In the genomic region with DNA sequence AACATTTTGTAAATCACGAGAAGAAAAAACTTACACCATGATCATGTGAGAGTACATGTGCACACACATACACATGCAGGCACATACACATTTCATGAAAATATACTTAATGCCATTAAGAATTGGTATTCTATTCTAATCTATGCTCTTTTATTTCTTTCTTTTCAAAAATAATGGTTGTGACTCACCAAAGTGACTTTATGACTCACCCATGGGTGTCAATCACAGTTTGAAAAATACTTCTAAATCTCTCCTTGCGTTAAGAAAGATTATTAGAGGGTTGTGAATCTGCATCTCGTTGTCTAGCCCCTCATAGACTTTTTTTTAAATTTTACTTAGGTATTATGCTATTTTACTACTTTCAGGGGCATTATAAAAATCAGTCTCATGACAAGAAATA, we compare ENCODE assay signal across 35 cellular contexts.
"Had no signal": no experiment of that assay in that cellular context is flagged by ENCODE, and none has a peak within 500 bp of the region (broad histone marks: within the 10 kb centered on the region; RNA-seq: fewer than 3 reads in every experiment).

No MANE protein-coding gene starts in this region.

- H3K79me2 ChIP-seq: hepatocyte had no signal

- H3K27ac Mint-ChIP-seq: activated CD4-positive, alpha-beta memory T cell treated with anti-CD3 and anti-CD28 coated beads for 36 hours; activated CD4-positive, alpha-beta T cell treated with anti-CD3 and anti-CD28 coated beads for 36 hours; activated CD4-positive, alpha-beta T cell treated with anti-CD3 and anti-CD28 coated beads, Interleukin-2, amount 10 ng/mL, durations not matched to agents 24 days and 14 days; activated CD8-positive, alpha-beta memory T cell treated with anti-CD3 and anti-CD28 coated beads, Interleukin-2, amount 10 ng/mL, durations not matched to agents 7 days and 5 days; activated CD8-positive, alpha-beta T cell treated with anti-CD3 and anti-CD28 coated beads, Interleukin-2, amount 10 ng/mL, durations not matched to agents 7 days and 5 days; activated naive CD4-positive, alpha-beta T cell treated with anti-CD3 and anti-CD28 coated beads for 36 hours; activated naive CD4-positive, alpha-beta T cell treated with anti-CD3 and anti-CD28 coated beads, Interleukin-2, amount 50 U/mL, for 24 hours; activated naive CD8-positive, alpha-beta T cell treated with anti-CD3 and anti-CD28 coated beads for 36 hours; activated naive CD8-positive, alpha-beta T cell treated with anti-CD3 and anti-CD28 coated beads, Interleukin-2, amount 50 U/mL, for 24 hours; activated T-helper 1 cell treated with anti-CD3 and anti-CD28 coated beads, Interleukin-12 subunit alpha, Interleukin-12 subunit beta, Interleukin-2, Interleukin-4 antibody, amounts not matched to agents 30 ng/mL and 10 ng/mL and 1 ng/mL, durations not matched to agents 14 hours and 24 hours and 36 hours; activated T-helper 2 cell treated with anti-CD3 and anti-CD28 coated beads, Interferon-gamma antibody, Interleukin-2, Interleukin-4, amounts not matched to agents 10 μg/mL and 5 μg/mL and 100 μg/mL, durations not matched to agents 14 hours and 24 hours and 36 hours; brain; dendritic cell treated with granulocyte-macrophage colony-stimulating factor and Interleukin-4, amounts not matched to agents 40 ng/mL and 50 ng/mL, for 4 days; endodermal cell had no signal

- DNase-seq: activated CD4-positive, alpha-beta memory T cell treated with anti-CD3 and anti-CD28 coated beads for 36 hours; activated CD4-positive, alpha-beta T cell treated with anti-CD3 and anti-CD28 coated beads for 36 hours; activated CD4-positive, alpha-beta T cell treated with anti-CD3 and anti-CD28 coated beads, Interleukin-2, amount 10 ng/mL, durations not matched to agents 24 days and 14 days; activated CD4-positive, CD25-positive, alpha-beta regulatory T cell; activated CD4-positive, CD25-positive, alpha-beta regulatory T cell treated with anti-CD3 and anti-CD28 coated beads, Interleukin-2, amount 50 U/mL, for 72 hours; activated CD8-positive, alpha-beta memory T cell treated with anti-CD3 and anti-CD28 coated beads, Interleukin-2, amount 10 ng/mL, durations not matched to agents 7 days and 5 days; activated CD8-positive, alpha-beta memory T cell treated with anti-CD3 and anti-CD28 coated beads, Interleukin-2, amount 50 U/mL, for 4 hours; activated CD8-positive, alpha-beta T cell treated with anti-CD3 and anti-CD28 coated beads, Interleukin-2, amount 10 ng/mL, durations not matched to agents 7 days and 5 days; activated effector memory CD4-positive, alpha-beta T cell treated with anti-CD3 and anti-CD28 coated beads, Interleukin-2, amount 50 U/mL, for 16 hours; activated naive CD4-positive, alpha-beta T cell treated with anti-CD3 and anti-CD28 coated beads for 36 hours; activated naive CD8-positive, alpha-beta T cell treated with anti-CD3 and anti-CD28 coated beads for 36 hours; activated naive CD8-positive, alpha-beta T cell treated with anti-CD3 and anti-CD28 coated beads, Interleukin-2, amount 50 U/mL, for 24 hours; activated T-cell treated with anti-CD3 and anti-CD28 coated beads, Interleukin-2, amount 50 U/mL, for 1 hour; activated T-cell treated with anti-CD3 and anti-CD28 coated beads, Interleukin-2, amount 50 U/mL, for 48 hours; adrenal gland; amygdala; aorta; dorsolateral prefrontal cortex; effector memory CD4-positive, alpha-beta T cell; endodermal cell; esophagus squamous epithelium; foreskin melanocyte; heart right ventricle; T-helper 9 cell had no signal

- H3K4me3 Mint-ChIP-seq: activated CD4-positive, alpha-beta memory T cell treated with anti-CD3 and anti-CD28 coated beads for 36 hours; activated CD4-positive, alpha-beta T cell treated with anti-CD3 and anti-CD28 coated beads for 36 hours; activated CD4-positive, alpha-beta T cell treated with anti-CD3 and anti-CD28 coated beads, Interleukin-2, amount 10 ng/mL, durations not matched to agents 24 days and 14 days; activated CD8-positive, alpha-beta memory T cell treated with anti-CD3 and anti-CD28 coated beads, Interleukin-2, amount 10 ng/mL, durations not matched to agents 7 days and 5 days; activated CD8-positive, alpha-beta T cell treated with anti-CD3 and anti-CD28 coated beads, Interleukin-2, amount 10 ng/mL, durations not matched to agents 7 days and 5 days; activated naive CD4-positive, alpha-beta T cell treated with anti-CD3 and anti-CD28 coated beads for 36 hours; activated naive CD4-positive, alpha-beta T cell treated with anti-CD3 and anti-CD28 coated beads, Interleukin-2, amount 50 U/mL, for 24 hours; activated naive CD8-positive, alpha-beta T cell treated with anti-CD3 and anti-CD28 coated beads for 36 hours; activated naive CD8-positive, alpha-beta T cell treated with anti-CD3 and anti-CD28 coated beads, Interleukin-2, amount 50 U/mL, for 24 hours; activated T-helper 1 cell treated with anti-CD3 and anti-CD28 coated beads, Interleukin-12 subunit alpha, Interleukin-12 subunit beta, Interleukin-2, Interleukin-4 antibody, amounts not matched to agents 30 ng/mL and 10 ng/mL and 1 ng/mL, durations not matched to agents 14 hours and 24 hours and 36 hours; brain; central memory CD8-positive, alpha-beta T cell; dendritic cell treated with granulocyte-macrophage colony-stimulating factor and Interleukin-4, amounts not matched to agents 40 ng/mL and 50 ng/mL, for 4 days; endodermal cell had no signal

- H3K4me1 Mint-ChIP-seq: activated CD4-positive, alpha-beta T cell treated with anti-CD3 and anti-CD28 coated beads for 36 hours; activated CD4-positive, alpha-beta T cell treated with anti-CD3 and anti-CD28 coated beads, Interleukin-2, amount 10 ng/mL, durations not matched to agents 24 days and 14 days; activated CD8-positive, alpha-beta memory T cell treated with anti-CD3 and anti-CD28 coated beads, Interleukin-2, amount 10 ng/mL, durations not matched to agents 7 days and 5 days; activated naive CD4-positive, alpha-beta T cell treated with anti-CD3 and anti-CD28 coated beads, Interleukin-2, amount 50 U/mL, for 24 hours; activated naive CD8-positive, alpha-beta T cell treated with anti-CD3 and anti-CD28 coated beads for 36 hours; activated naive CD8-positive, alpha-beta T cell treated with anti-CD3 and anti-CD28 coated beads, Interleukin-2, amount 50 U/mL, for 24 hours; central memory CD8-positive, alpha-beta T cell; endodermal cell had no signal

- H3K27me3 ChIP-seq: adrenal gland, breast epithelium, dorsolateral prefrontal cortex, esophagus squamous epithelium, gastroesophageal sphincter, heart right ventricle, hepatocyte had no signal

- H3K27ac ChIP-seq: adrenal gland, breast epithelium, coronary artery, dorsolateral prefrontal cortex, epithelial cell of prostate, esophagus squamous epithelium, gastroesophageal sphincter, heart right ventricle, hepatocyte had no signal

- ATAC-seq: activated CD4-positive, alpha-beta T cell treated with anti-CD3 and anti-CD28 coated beads for 36 hours; activated CD8-positive, alpha-beta memory T cell treated with anti-CD3 and anti-CD28 coated beads, Interleukin-2, amount 10 ng/mL, durations not matched to agents 7 days and 5 days; activated CD8-positive, alpha-beta T cell treated with anti-CD3 and anti-CD28 coated beads, Interleukin-2, amount 10 ng/mL, durations not matched to agents 7 days and 5 days; activated naive CD8-positive, alpha-beta T cell treated with anti-CD3 and anti-CD28 coated beads, Interleukin-2, amount 50 U/mL, for 24 hours; gastroesophageal sphincter; heart right ventricle had no signal

- H3K4me2 ChIP-seq: hepatocyte had no signal

- H3K9me3 Mint-ChIP-seq: activated CD4-positive, alpha-beta T cell treated with anti-CD3 and anti-CD28 coated beads, Interleukin-2, amount 10 ng/mL, durations not matched to agents 24 days and 14 days; activated T-helper 1 cell treated with anti-CD3 and anti-CD28 coated beads, Interleukin-12 subunit alpha, Interleukin-12 subunit beta, Interleukin-2, Interleukin-4 antibody, amounts not matched to agents 30 ng/mL and 10 ng/mL and 1 ng/mL, durations not matched to agents 14 hours and 24 hours and 36 hours; brain; dendritic cell treated with granulocyte-macrophage colony-stimulating factor and Interleukin-4, amounts not matched to agents 40 ng/mL and 50 ng/mL, for 4 days; endodermal cell had no signal

- H3K27me3 Mint-ChIP-seq: activated CD4-positive, alpha-beta memory T cell treated with anti-CD3 and anti-CD28 coated beads for 36 hours; activated CD4-positive, alpha-beta T cell treated with anti-CD3 and anti-CD28 coated beads for 36 hours; activated CD4-positive, alpha-beta T cell treated with anti-CD3 and anti-CD28 coated beads, Interleukin-2, amount 10 ng/mL, durations not matched to agents 24 days and 14 days; activated CD8-positive, alpha-beta memory T cell treated with anti-CD3 and anti-CD28 coated beads, Interleukin-2, amount 10 ng/mL, durations not matched to agents 7 days and 5 days; activated naive CD4-positive, alpha-beta T cell treated with anti-CD3 and anti-CD28 coated beads, Interleukin-2, amount 50 U/mL, for 24 hours; activated naive CD8-positive, alpha-beta T cell treated with anti-CD3 and anti-CD28 coated beads for 36 hours; activated naive CD8-positive, alpha-beta T cell treated with anti-CD3 and anti-CD28 coated beads, Interleukin-2, amount 50 U/mL, for 24 hours; brain; central memory CD8-positive, alpha-beta T cell; dendritic cell treated with granulocyte-macrophage colony-stimulating factor and Interleukin-4, amounts not matched to agents 40 ng/mL and 50 ng/mL, for 4 days had no signal

- H3K36me3 Mint-ChIP-seq: activated CD4-positive, alpha-beta memory T cell treated with anti-CD3 and anti-CD28 coated beads for 36 hours; activated CD8-positive, alpha-beta memory T cell treated with anti-CD3 and anti-CD28 coated beads, Interleukin-2, amount 10 ng/mL, durations not matched to agents 7 days and 5 days; activated naive CD4-positive, alpha-beta T cell treated with anti-CD3 and anti-CD28 coated beads, Interleukin-2, amount 50 U/mL, for 24 hours; activated naive CD8-positive, alpha-beta T cell treated with anti-CD3 and anti-CD28 coated beads for 36 hours; brain had no signal

- H3K9me3 ChIP-seq: adrenal gland, breast epithelium, esophagus squamous epithelium, heart right ventricle had no signal

- H3K4me1 ChIP-seq: breast epithelium, esophagus squamous epithelium, gastroesophageal sphincter, heart right ventricle had no signal

- H3K36me3 ChIP-seq: adrenal gland, breast epithelium, esophagus squamous epithelium, gastroesophageal sphincter, heart right ventricle had no signal

- H3K4me3 ChIP-seq: adrenal gland, breast epithelium, coronary artery, dorsolateral prefrontal cortex, esophagus squamous epithelium, gastroesophageal sphincter, heart right ventricle, hepatocyte had no signal

- H2AFZ ChIP-seq: hepatocyte had no signal
